In the genomic region with DNA sequence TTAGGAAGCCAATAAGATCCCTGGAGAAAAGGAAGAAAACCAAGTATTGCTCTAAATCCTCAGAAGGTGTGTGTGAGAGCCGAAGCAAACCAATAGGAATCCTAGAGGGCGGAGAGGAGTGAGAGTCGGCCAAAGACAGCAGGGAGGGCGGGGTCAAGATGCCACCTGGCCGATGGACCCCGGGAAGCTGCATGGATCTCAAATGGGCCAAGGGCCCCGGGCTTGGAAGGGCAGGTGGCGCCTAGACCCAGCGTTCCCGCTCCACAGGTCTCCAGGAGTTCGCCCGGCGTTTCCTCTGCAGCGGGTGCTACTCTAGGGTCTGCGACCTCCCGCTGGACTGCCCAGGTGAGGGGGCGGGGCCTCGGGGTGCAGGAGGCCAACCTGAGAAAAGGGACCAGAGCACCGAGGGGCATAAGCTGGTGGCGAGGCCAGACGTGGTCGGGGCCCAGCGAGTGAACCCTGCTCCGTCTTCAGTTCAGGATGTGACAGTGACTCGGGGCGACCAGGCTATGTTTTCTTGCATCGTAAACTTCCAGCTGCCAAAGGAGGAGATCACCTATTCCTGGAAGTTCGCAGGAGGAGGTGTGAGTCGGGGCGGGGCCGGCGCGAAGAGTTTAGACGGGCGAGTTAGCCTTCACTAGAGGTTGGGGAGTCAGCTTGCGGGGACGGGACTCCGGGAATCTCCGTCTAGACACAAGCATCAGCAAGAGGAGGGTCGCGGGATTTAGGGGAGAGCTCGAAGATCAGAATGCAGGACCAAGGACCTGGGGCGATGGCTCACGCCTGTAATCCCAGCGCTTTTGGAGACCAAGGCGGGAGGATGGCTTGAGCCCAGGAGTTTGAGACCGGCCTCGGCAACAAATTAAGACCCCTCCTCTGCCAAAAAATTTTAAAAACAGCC, we compare ENCODE assay signal across 8 cellular contexts. TPM values are rescaled to one million over a fixed set of nuclear protein-coding genes. Genes with fewer than 3 reads are reported as not detected.
DNase-seq lines count a peak whose midpoint lies in the region; ATAC-seq, FAIRE-seq and TF ChIP-seq lines count a peak whose summit lies in the region.

No MANE protein-coding gene starts in this region.

- no peak for ATAC-seq in activated naive CD8-positive, alpha-beta T cell treated with anti-CD3 and anti-CD28 coated beads, Interleukin-2, amount 50 U/mL, for 24 hours

- H3K4me3 Mint-ChIP-seq in activated naive CD8-positive, alpha-beta T cell treated with anti-CD3 and anti-CD28 coated beads, Interleukin-2, amount 50 U/mL, for 24 hours = peak overlapping the region; percentile 85
- H3K4me3 Mint-ChIP-seq in immature natural killer cell = peak overlapping the region; percentile 81 to 93 (median 90)

- H3K27me3 Mint-ChIP-seq in activated naive CD8-positive, alpha-beta T cell treated with anti-CD3 and anti-CD28 coated beads, Interleukin-2, amount 50 U/mL, for 24 hours = peaks cover 9% of the 10 kb centered on the region
- peaks cover 0 to 3% (median 3%) of the 10 kb centered on the region in 3 donors for H3K27me3 Mint-ChIP-seq in immature natural killer cell (ENCODE audit: low read depth in 3 of 3)

- H3K4me3 ChIP-seq in HUES48 (ENCODE audit: low read depth, low read length) = peak overlapping the region; percentile 69

- H3K9ac ChIP-seq in HUES48 (ENCODE audit: low read depth, low read length) = no peak overlapping the region; the same call in 1 of the 2 replicates

- no peak for DNase-seq in activated naive CD8-positive, alpha-beta T cell treated with anti-CD3 and anti-CD28 coated beads, Interleukin-2, amount 50 U/mL, for 24 hours
- DNase-seq in immature natural killer cell (peak; percentile 1 to 15 (median 14)), HuH-7.5 (ENCODE audit: low spot score) (no peak), H54 (ENCODE audit: insufficient read length, low spot score) (no peak), KBM-7 (no peak), putamen (ENCODE audit: low spot score) (no peak)
- peak; percentile 41 for DNase-seq in stimulated activated CD8-positive, alpha-beta memory T cell treated with anti-CD3 and anti-CD28 coated beads, Interleukin-4, amount 100 ng/mL, for 48 hours

- no peak for TF ChIP-seq POLR2A in H54 (IDR thresholded peaks at IDR 0.05; ENCODE audit: low read depth, low read length)

- H3K27ac ChIP-seq in HUES48 (ENCODE audit: low read depth, low read length) = peak overlapping the region; percentile 73

- FAIRE-seq in H54 (lab: Jason Lieb, UNC) = no peak

- H3K27me3 ChIP-seq in HUES48 (ENCODE audit: control insufficient read depth, insufficient read depth, low read length) = no peaks in the 10 kb centered on the region

- in situ Hi-C loops in KBM-7 (cut with MboI; ENCODE audit: low pct_unique_long_range_greater_than_20kb, low sequenced_read_pairs) = no loop called here

- peak overlapping the region; percentile 67 for H3K27ac Mint-ChIP-seq in activated naive CD8-positive, alpha-beta T cell treated with anti-CD3 and anti-CD28 coated beads, Interleukin-2, amount 50 U/mL, for 24 hours
- peak overlapping the region; percentile 51 to 89 (median 80) for H3K27ac Mint-ChIP-seq in immature natural killer cell

- peaks cover 19% of the 10 kb centered on the region for H3K36me3 Mint-ChIP-seq in activated naive CD8-positive, alpha-beta T cell treated with anti-CD3 and anti-CD28 coated beads, Interleukin-2, amount 50 U/mL, for 24 hours (ENCODE audit: low read depth)
- peaks cover 6 to 13% (median 7%) of the 10 kb centered on the region in 3 donors for H3K36me3 Mint-ChIP-seq in immature natural killer cell

- H3K9me3 Mint-ChIP-seq in activated naive CD8-positive, alpha-beta T cell treated with anti-CD3 and anti-CD28 coated beads, Interleukin-2, amount 50 U/mL, for 24 hours = no peaks in the 10 kb centered on the region
- H3K9me3 Mint-ChIP-seq in immature natural killer cell = no peaks in the 10 kb centered on the region

- H3K36me3 ChIP-seq in HUES48 (ENCODE audit: control insufficient read depth, insufficient read depth, low read length) = peaks cover 4% of the 10 kb centered on the region; the same call in 1 of the 2 replicates

- H3K4me1 ChIP-seq in HUES48 (ENCODE audit: control insufficient read depth, insufficient read depth, low read length) = peaks cover 14% of the 10 kb centered on the region; the same call in 1 of the 2 replicates

- H3K9me3 ChIP-seq in HUES48 (ENCODE audit: control insufficient read depth, insufficient read depth, low read length) = no peaks in the 10 kb centered on the region

- H3K4me1 Mint-ChIP-seq in activated naive CD8-positive, alpha-beta T cell treated with anti-CD3 and anti-CD28 coated beads, Interleukin-2, amount 50 U/mL, for 24 hours = peaks cover 31% of the 10 kb centered on the region
- H3K4me1 Mint-ChIP-seq in immature natural killer cell = peaks cover 37 to 44% of the 10 kb centered on the region in 2 donors

RNA-seq across cellular contexts. Expression of a gene that starts 9.9 kb away (rescaled TPM):
- polyA plus RNA-seq in immature natural killer cell = 1 to 10 TPM in 2 of 3 donors, not detected in 1; 2.3 to 2.4 TPM

RNA-seq across cellular contexts. Expression of a gene that starts 20.8 kb away (rescaled TPM):
- not detected for polyA plus RNA-seq in immature natural killer cell

RNA-seq across cellular contexts. Expression of a gene that starts 48.7 kb away (rescaled TPM):
- polyA plus RNA-seq in immature natural killer cell = 1 to 10 TPM; 1.8 to 6.9 (median 1.8) TPM

RNA-seq across cellular contexts. Expression of a gene that starts 56.4 kb away (rescaled TPM):
- polyA plus RNA-seq in immature natural killer cell = 1 to 10 TPM in 1 of 3 donors, under 1 TPM in 2; 0.12 to 1.9 (median 0.99) TPM

RNA-seq across cellular contexts. Expression of a gene that starts 58.0 kb away (rescaled TPM):
- not detected for polyA plus RNA-seq in immature natural killer cell

Comparison
In these comparisons a context has a peak if more than half of its experiments do, and no peak if none do; other contexts are left out.
1. DNase-seq: peak in immature natural killer cell (3 of 3) and stimulated activated CD8-positive, alpha-beta memory T cell treated with anti-CD3 and anti-CD28 coated beads, Interleukin-4, amount 100 ng/mL, for 48 hours (single experiment); none in activated naive CD8-positive, alpha-beta T cell treated with anti-CD3 and anti-CD28 coated beads, Interleukin-2, amount 50 U/mL, for 24 hours (single experiment), HuH-7.5 (single experiment), H54 (single experiment), KBM-7 (single experiment) and putamen (single experiment).